Comparison of ENCODE assay signal across 29 cellular contexts in genomic region chr20:9061434-9061833, GRCh38.
"Had no signal": no experiment of that assay in that cellular context is flagged by ENCODE, and none has a peak within 500 bp of the region (broad histone marks: within the 10 kb centered on the region; RNA-seq: fewer than 3 reads in every experiment).

No MANE protein-coding gene starts in this region.

- H3K4me2 ChIP-seq: smooth muscle cell had no signal

- H3K27me3 ChIP-seq: pancreas, spleen, suprapubic skin, testis, tibial artery, transverse colon, upper lobe of right lung, uterus had no signal

- H3K27ac ChIP-seq: neutrophil, pancreas, psoas muscle, skin epidermis, spleen, suprapubic skin, testis, tibial artery, transverse colon, upper lobe of right lung, uterus had no signal

- ATAC-seq: naive thymus-derived CD8-positive, alpha-beta T cell; natural killer cell treated with Interleukin-12 subunit alpha and Interleukin-12 subunit beta and Interleukin-15 and Interleukin-18, amount 100 ng/mL, for 72 hours; pancreas; psoas muscle; right cardiac atrium; sciatic nerve; stimulated activated memory B cell treated with anti-CD40 and anti-IgM and Interleukin-4, amounts not matched to agents 10 μg/mL and 1 μg/mL and 100 μg/mL, for 72 hours; stimulated activated naive CD8-positive, alpha-beta T cell treated with anti-CD3 and anti-CD28 coated beads, Interleukin-15, amount 100 ng/mL, for 72 hours; stimulated activated naive CD8-positive, alpha-beta T cell treated with anti-CD3 and anti-CD28 coated beads, Interleukin-15, Interleukin-2, amounts not matched to agents 100 U/mL and 50 U/mL, for 24 hours; upper lobe of right lung had no signal

- H3K4me1 ChIP-seq: pancreas, psoas muscle, spleen, suprapubic skin, testis, tibial artery, transverse colon, upper lobe of right lung, uterus had no signal

- H3K4me3 ChIP-seq: pancreas, psoas muscle, skin epidermis, smooth muscle cell, spleen, suprapubic skin, testis, tibial artery, transverse colon, upper lobe of right lung, uterus had no signal

- FAIRE-seq: pancreas had no signal

- DNase-seq: naive thymus-derived CD8-positive, alpha-beta T cell; nephron progenitor cell; nucleus accumbens; pancreas; posterior cingulate gyrus; psoas muscle; right cardiac atrium; spleen; stimulated activated CD4-positive, alpha-beta T cell treated with anti-CD3 and anti-CD28 coated beads, Interleukin-12 subunit alpha, Interleukin-12 subunit beta, amount 100 ng/mL, for 4 hours; stimulated activated CD4-positive, alpha-beta T cell treated with anti-CD3 and anti-CD28 coated beads, Interleukin-1b, Interleukin-23, amount 100 ng/mL, for 48 hours; stimulated activated CD4-positive, alpha-beta T cell treated with anti-CD3 and anti-CD28 coated beads, Interleukin-4, amount 100 ng/mL, for 1 hour; stimulated activated CD4-positive, alpha-beta T cell treated with anti-CD3 and anti-CD28 coated beads, Interleukin-4, amount 100 ng/mL, for 4 hours; stimulated activated CD8-positive, alpha-beta memory T cell treated with anti-CD3 and anti-CD28 coated beads, Interleukin-4, amount 100 ng/mL, for 48 hours; stimulated activated naive CD4-positive, alpha-beta T cell; stimulated activated naive CD8-positive, alpha-beta T cell treated with anti-CD3 and anti-CD28 coated beads, Interleukin-15, amount 100 ng/mL, for 72 hours; stimulated activated naive CD8-positive, alpha-beta T cell treated with anti-CD3 and anti-CD28 coated beads, Interleukin-15, Interleukin-2, amounts not matched to agents 100 U/mL and 50 U/mL, for 24 hours; substantia nigra; testis; tibial artery; transverse colon; upper lobe of right lung; uterus had no signal

- H3K9me3 ChIP-seq: neutrophil, pancreas, psoas muscle, spleen, suprapubic skin, testis, tibial artery, transverse colon, upper lobe of right lung, uterus had no signal

- H3K36me3 ChIP-seq: neutrophil, pancreas, spleen, suprapubic skin, tibial artery, transverse colon, upper lobe of right lung, uterus had no signal
